8 cellular contexts compared by ENCODE assay signal in the genomic region with DNA sequence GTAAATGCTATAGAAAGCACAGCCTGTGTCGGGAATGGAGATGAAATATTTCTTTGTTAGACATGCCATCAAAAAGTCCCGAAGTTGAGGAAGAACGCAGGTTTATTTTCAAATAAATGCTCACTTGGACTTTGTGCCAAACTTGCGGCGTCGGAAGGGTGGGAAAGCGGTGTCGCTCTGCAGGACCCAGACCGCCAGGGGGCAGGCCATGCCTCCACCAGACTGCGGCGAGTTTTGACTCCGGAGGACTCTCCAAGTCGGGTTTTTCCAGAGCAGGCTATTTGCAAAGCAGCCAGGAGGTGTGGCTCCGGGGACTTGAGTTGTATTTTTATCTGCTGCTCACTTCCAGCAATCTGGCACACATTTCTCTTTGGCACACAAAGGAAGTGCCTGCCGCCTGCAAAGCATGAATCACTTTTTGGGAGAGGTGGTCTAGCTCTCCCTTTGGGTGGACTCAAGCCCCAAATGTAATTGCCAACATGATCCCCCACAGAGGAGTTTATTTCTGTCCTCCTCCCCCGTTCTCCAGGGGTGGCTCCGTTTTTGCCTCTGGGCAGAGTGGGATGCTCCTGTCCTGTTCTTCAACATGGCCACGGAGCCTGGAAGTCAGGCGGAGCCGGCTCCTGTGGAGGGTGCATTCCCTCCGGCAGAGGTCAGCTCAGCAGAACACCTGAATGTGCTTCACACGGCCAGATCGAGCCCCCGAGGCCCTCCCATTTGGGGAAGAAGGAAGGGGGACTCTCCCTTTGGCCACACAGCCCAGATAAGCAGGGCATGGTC.
DNase-seq lines count a peak whose midpoint lies in the region; ATAC-seq, FAIRE-seq and TF ChIP-seq lines count a peak whose summit lies in the region.

No MANE protein-coding gene starts in this region.

- SMC1A ChIA-PET in GM12878 (lab: Charles Lee; ENCODE audit: uncharacterized antibody, unreplicated experiment), result interaction anchor here (0.8 to 3.9 kb wide), 4 partner anchors 121 to 382 kb away, joined by 3 to 24 read pairs (median 3); no protein-coding TSS in a partner anchor

- H3K4me3 ChIP-seq in GM12878 (no peak overlapping the region), skeletal muscle cell (ENCODE audit: low read depth, low read length) (no peak overlapping the region)

- no peaks in the 10 kb centered on the region for H3K4me1 ChIP-seq in GM12878 (ENCODE audit: control insufficient read depth, insufficient read depth, low read length)

- DNase-seq in AG09319 (ENCODE audit: extremely low read depth, low read depth) (peak; percentile 87), GM13977 (ENCODE audit: low spot score) (peak; percentile 70), NCI-H345 (lab: John Stamatoyannopoulos, UW) (peak; percentile 63), GM12878 (ENCODE audit: low read depth, low spot score) (no peak), iPS DF 19.7 (ENCODE audit: low read depth, low spot score) (peak; percentile 73), skeletal muscle cell (ENCODE audit: low read depth) (peak; percentile 14)

- H3K27ac ChIP-seq in GM12878 (ENCODE audit: control insufficient read depth, insufficient read depth), result no peak overlapping the region

- H3K79me2 ChIP-seq in GM12878 (ENCODE audit: control insufficient read depth, insufficient read depth, low read length), result no peaks in the 10 kb centered on the region

- TF ChIP-seq EP300 in GM12878 (IDR thresholded peaks at IDR 0.05; ENCODE audit: borderline replicate concordance in 1 of 2, control insufficient read depth in 1 of 2, low read depth in 2 of 2, low read length in 2 of 2), result no peak

- intact Hi-C loops in GM12878 (cut with micrococcal nuclease; ENCODE audit: unreplicated experiment), result loop anchor here (2.0 to 10.0 kb wide), 3 partner anchors 283 to 818 kb away; a partner anchor contains a TSS

- peak; percentile 85 for ATAC-seq in GM12878
- no peak for ATAC-seq in HG03442 (IDR thresholded peaks at IDR 0.05; ENCODE audit: unreplicated experiment)
- ATAC-seq in HG02870 (IDR thresholded peaks at IDR 0.05; ENCODE audit: unreplicated experiment), result no peak

- TF ChIP-seq POLR2A in GM12878 (IDR thresholded peaks at IDR 0.05; ENCODE audit: low read depth, low read length), result no peak

- POLR2A ChIA-PET in GM12878 (lab: Charles Lee), result no interaction called here

- peak; percentile 75 for TF ChIP-seq RAD21 in GM12878 (IDR thresholded peaks at IDR 0.05; ENCODE audit: insufficient read depth, low read depth, low read length)

- WGBS in GM12878 (ENCODE audit: insufficient coverage, insufficient replicate concordance, low lambda C conversion rate, missing lambda C conversion rate), result 26% methylated on average over 24 of the region's 24 CpGs

- CTCF ChIA-PET in GM12878 (lab: Yijun Ruan, JAX), result interaction anchor here (1.2 to 7.5 kb wide), 7 partner anchors 10 to 390 kb away, joined by 3 to 133 read pairs (median 6); no protein-coding TSS in a partner anchor

- H3K27me3 ChIP-seq in GM12878 (replicated peaks in 1 of 2; ENCODE audit: control insufficient read depth in 2 of 2, insufficient read depth in 2 of 2, low read length in 1 of 2), result peaks cover 3 to 7% of the 10 kb centered on the region in 2 experiments; a peak in 2 of 4 replicates

- BruUV-seq in GM12878 (replicated peaks; lab: Mats Ljungman, UMichigan), result no TSS peak

- no peak overlapping the region for H3K4me2 ChIP-seq in GM12878 (ENCODE audit: control insufficient read depth, insufficient read depth)

- H3K9ac ChIP-seq in GM12878 (ENCODE audit: control insufficient read depth, insufficient read depth, low read length), result no peak overlapping the region

- no peak for FAIRE-seq in GM12878 (lab: Jason Lieb, UNC)

- H2AFZ ChIP-seq in GM12878 (ENCODE audit: control insufficient read depth, low read depth, low read length), result no peak overlapping the region

- in situ Hi-C loops in GM13977 (cut with MboI; ENCODE audit: low pct_unique_long_range_greater_than_20kb, low sequenced_read_pairs, unreplicated experiment) (loop anchor here (25.0 kb wide), 1 partner anchor 803 kb away; no protein-coding TSS in a partner anchor), GM12878 (cut with MboI) (loop anchor here (5.0 to 10.0 kb wide), 2 partner anchors 383 to 801 kb away; no protein-coding TSS in a partner anchor)

- H3K9me3 ChIP-seq in GM12878 (replicated peaks; ENCODE audit: control insufficient read depth, insufficient read depth, low read length), result no peaks in the 10 kb centered on the region

- RAD21 ChIA-PET in GM12878 (lab: Charles Lee; ENCODE audit: unreplicated experiment), result interaction anchor here (1.0 to 3.1 kb wide), 2 partner anchors 313 to 382 kb away, joined by 3 to 17 read pairs; no protein-coding TSS in a partner anchor

- TF ChIP-seq CTCF in AG09319 (IDR thresholded peaks at IDR 0.05; ENCODE audit: low read depth, low read length) (no peak; the same call in none of the 2 replicates), GM13977 (IDR thresholded peaks at IDR 0.05; ENCODE audit: extremely low read depth, insufficient read depth, missing control alignments) (peak; percentile 80), GM12878 (IDR thresholded peaks at IDR 0.05 in 2 of 3, conservative IDR thresholded peaks at IDR 0.05 in 1 of 3; ENCODE audit: control insufficient read depth in 2 of 3, extremely low read depth in 1 of 3, insufficient read depth in 1 of 3, low read depth in 3 of 3, low read length in 3 of 3) (peak; percentile 79 to 83 (median 80))

- H4K20me1 ChIP-seq in GM12878 (ENCODE audit: control insufficient read depth, insufficient read depth), result no peaks in the 10 kb centered on the region; the same call in 1 of the 2 replicates

- H3K36me3 ChIP-seq in GM12878 (ENCODE audit: control insufficient read depth in 2 of 2, insufficient read depth in 2 of 2, low read length in 1 of 2), result no peaks in the 10 kb centered on the region

TF ChIP-seq in GM12878, 131 proteins besides CTCF, POLR2A, EP300 and RAD21 (continues in another document):
- TF ChIP-seq NR2F1 (conservative IDR thresholded peaks at IDR 0.05) (no peak), EGR1 (IDR thresholded peaks at IDR 0.05; ENCODE audit: borderline replicate concordance in 1 of 2, low read depth in 2 of 2, low read length in 2 of 2) (no peak), BHLHE40 (IDR thresholded peaks at IDR 0.05; ENCODE audit: borderline replicate concordance in 1 of 2, low read depth in 2 of 2, low read length in 1 of 2) (0 out of 4 replicates have a peak, but pooled peaks of 1 of the 2 experiments have one; percentile 26), CEBPB (IDR thresholded peaks at IDR 0.05; ENCODE audit: borderline replicate concordance in 1 of 2, low read depth in 2 of 2, low read length in 2 of 2) (no peak), IKZF1 (conservative IDR thresholded peaks at IDR 0.05) (0 out of 2 replicates have a peak, but pooled peaks have one; percentile 36)
- TF ChIP-seq, protein P1, sequence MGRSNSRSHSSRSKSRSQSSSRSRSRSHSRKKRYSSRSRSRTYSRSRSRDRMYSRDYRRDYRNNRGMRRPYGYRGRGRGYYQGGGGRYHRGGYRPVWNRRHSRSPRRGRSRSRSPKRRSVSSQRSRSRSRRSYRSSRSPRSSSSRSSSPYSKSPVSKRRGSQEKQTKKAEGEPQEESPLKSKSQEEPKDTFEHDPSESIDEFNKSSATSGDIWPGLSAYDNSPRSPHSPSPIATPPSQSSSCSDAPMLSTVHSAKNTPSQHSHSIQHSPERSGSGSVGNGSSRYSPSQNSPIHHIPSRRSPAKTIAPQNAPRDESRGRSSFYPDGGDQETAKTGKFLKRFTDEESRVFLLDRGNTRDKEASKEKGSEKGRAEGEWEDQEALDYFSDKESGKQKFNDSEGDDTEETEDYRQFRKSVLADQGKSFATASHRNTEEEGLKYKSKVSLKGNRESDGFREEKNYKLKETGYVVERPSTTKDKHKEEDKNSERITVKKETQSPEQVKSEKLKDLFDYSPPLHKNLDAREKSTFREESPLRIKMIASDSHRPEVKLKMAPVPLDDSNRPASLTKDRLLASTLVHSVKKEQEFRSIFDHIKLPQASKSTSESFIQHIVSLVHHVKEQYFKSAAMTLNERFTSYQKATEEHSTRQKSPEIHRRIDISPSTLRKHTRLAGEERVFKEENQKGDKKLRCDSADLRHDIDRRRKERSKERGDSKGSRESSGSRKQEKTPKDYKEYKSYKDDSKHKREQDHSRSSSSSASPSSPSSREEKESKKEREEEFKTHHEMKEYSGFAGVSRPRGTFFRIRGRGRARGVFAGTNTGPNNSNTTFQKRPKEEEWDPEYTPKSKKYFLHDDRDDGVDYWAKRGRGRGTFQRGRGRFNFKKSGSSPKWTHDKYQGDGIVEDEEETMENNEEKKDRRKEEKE (IDR thresholded peaks at IDR 0.05), result no peak
- TF ChIP-seq, protein P2, sequence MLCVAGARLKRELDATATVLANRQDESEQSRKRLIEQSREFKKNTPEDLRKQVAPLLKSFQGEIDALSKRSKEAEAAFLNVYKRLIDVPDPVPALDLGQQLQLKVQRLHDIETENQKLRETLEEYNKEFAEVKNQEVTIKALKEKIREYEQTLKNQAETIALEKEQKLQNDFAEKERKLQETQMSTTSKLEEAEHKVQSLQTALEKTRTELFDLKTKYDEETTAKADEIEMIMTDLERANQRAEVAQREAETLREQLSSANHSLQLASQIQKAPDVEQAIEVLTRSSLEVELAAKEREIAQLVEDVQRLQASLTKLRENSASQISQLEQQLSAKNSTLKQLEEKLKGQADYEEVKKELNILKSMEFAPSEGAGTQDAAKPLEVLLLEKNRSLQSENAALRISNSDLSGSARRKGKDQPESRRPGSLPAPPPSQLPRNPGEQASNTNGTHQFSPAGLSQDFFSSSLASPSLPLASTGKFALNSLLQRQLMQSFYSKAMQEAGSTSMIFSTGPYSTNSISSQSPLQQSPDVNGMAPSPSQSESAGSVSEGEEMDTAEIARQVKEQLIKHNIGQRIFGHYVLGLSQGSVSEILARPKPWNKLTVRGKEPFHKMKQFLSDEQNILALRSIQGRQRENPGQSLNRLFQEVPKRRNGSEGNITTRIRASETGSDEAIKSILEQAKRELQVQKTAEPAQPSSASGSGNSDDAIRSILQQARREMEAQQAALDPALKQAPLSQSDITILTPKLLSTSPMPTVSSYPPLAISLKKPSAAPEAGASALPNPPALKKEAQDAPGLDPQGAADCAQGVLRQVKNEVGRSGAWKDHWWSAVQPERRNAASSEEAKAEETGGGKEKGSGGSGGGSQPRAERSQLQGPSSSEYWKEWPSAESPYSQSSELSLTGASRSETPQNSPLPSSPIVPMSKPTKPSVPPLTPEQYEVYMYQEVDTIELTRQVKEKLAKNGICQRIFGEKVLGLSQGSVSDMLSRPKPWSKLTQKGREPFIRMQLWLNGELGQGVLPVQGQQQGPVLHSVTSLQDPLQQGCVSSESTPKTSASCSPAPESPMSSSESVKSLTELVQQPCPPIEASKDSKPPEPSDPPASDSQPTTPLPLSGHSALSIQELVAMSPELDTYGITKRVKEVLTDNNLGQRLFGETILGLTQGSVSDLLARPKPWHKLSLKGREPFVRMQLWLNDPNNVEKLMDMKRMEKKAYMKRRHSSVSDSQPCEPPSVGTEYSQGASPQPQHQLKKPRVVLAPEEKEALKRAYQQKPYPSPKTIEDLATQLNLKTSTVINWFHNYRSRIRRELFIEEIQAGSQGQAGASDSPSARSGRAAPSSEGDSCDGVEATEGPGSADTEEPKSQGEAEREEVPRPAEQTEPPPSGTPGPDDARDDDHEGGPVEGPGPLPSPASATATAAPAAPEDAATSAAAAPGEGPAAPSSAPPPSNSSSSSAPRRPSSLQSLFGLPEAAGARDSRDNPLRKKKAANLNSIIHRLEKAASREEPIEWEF (IDR thresholded peaks at IDR 0.05; ENCODE audit: insufficient replicate concordance, low read depth, low read length), result no peak
